Comparison of ENCODE assay signal across 8 cellular contexts in the genomic region with DNA sequence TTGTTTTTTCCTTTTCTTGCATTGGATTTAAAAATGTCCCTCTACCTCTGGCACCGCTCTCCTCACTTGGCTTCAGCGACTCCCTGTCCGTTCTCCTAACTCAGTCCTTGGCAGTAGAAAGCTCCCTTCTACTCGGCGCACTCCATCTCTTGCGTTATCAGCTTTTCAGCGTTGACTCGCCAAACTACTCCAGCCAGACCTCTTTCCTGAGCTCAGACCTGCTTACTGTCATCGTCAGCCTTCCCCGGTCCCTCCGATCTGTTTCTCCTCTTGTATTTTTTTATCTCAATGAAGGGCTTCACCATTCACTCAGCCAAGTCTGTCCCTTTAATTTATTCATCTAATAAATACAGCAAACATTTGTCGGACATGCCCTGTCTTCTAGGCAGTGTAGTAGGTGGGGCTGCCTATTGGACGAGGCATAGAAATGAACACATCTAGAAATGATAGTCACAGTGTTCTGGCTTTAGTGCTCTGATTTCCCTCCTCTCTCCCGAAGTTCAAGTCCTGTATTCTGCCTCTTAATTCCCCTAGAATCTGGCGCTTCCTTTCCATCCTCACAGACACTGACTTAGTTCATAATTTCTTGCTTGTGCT. TPM values are rescaled to one million over a fixed set of nuclear protein-coding genes. Genes with fewer than 3 reads are reported as not detected.
DNase-seq lines count a peak whose midpoint lies in the region; ATAC-seq, FAIRE-seq and TF ChIP-seq lines count a peak whose summit lies in the region.

No MANE protein-coding gene starts in this region.

- H3K4me3 ChIP-seq in endocrine pancreas (ENCODE audit: control insufficient read depth, insufficient read depth, low read length), result peak overlapping the region; percentile 59
- H3K4me3 ChIP-seq in mononuclear cell (ENCODE audit: low read length), result peak overlapping the region; percentile 85

- no peak for FAIRE-seq in GM19239 (lab: Jason Lieb, UNC)

- in situ Hi-C loops in GM13976 (cut with MboI; ENCODE audit: low sequenced_read_pairs, unreplicated experiment), result no loop called here

- TF ChIP-seq CTCF in GM13976 (IDR thresholded peaks at IDR 0.05; ENCODE audit: borderline replicate concordance, control extremely low read depth, extremely low read depth, insufficient read depth, missing control alignments), result no peak

- H3K9me3 ChIP-seq in endocrine pancreas (ENCODE audit: control insufficient read depth, low read length) (no peaks in the 10 kb centered on the region), mononuclear cell (ENCODE audit: low read depth, low read length) (no peaks in the 10 kb centered on the region)

- H3K9ac ChIP-seq in endocrine pancreas (ENCODE audit: control insufficient read depth, insufficient read depth, low read length), result peak overlapping the region; percentile 48

- H3K27me3 ChIP-seq in endocrine pancreas (ENCODE audit: control insufficient read depth, insufficient read depth, low read length) (no peaks in the 10 kb centered on the region), mononuclear cell (ENCODE audit: insufficient read depth, low read length) (no peaks in the 10 kb centered on the region)

- no peaks in the 10 kb centered on the region for H3K36me3 ChIP-seq in endocrine pancreas (ENCODE audit: control insufficient read depth, insufficient read depth, low read length)

- H3K4me1 ChIP-seq in endocrine pancreas (ENCODE audit: control insufficient read depth, insufficient read depth, low read length) (no peaks in the 10 kb centered on the region), mononuclear cell (ENCODE audit: insufficient read depth, low read length) (peaks cover 15% of the 10 kb centered on the region)

- DNase-seq in GM13976 (ENCODE audit: low spot score), result peak; percentile 36
- no peak for DNase-seq in GM19239 (ENCODE audit: insufficient read length, low spot score)
- DNase-seq in activated CD4-positive, alpha-beta T cell treated with anti-CD3 and anti-CD28 coated beads, Interleukin-2, amount 50 U/mL, for 48 hours, result no peak
- no peak for DNase-seq in NCI-H1436 treated with DMSO at 0.1 percent for 48 hours (lab: John Stamatoyannopoulos, UW)

- ATAC-seq in HG02970 (IDR thresholded peaks at IDR 0.05; ENCODE audit: low FRiP score, unreplicated experiment), result peak; percentile 4

TF ChIP-seq in PFSK-1, 5 proteins besides CTCF, POLR2A, EP300 and RAD21:
- TF ChIP-seq TAF1 (IDR thresholded peaks at IDR 0.05; ENCODE audit: borderline replicate concordance, insufficient read depth, low read length) (no peak), FOXP2 (optimal IDR thresholded peaks at IDR 0.05; ENCODE audit: borderline replicate concordance, extremely low read depth, extremely low read length, insufficient read depth) (no peak), POLR2AphosphoS5 (IDR thresholded peaks at IDR 0.05; ENCODE audit: low read depth, low read length) (0 out of 2 replicates have a peak, but pooled peaks have one; percentile 4), SIN3A (IDR thresholded peaks at IDR 0.05; ENCODE audit: borderline replicate concordance, insufficient read depth, low read length) (no peak)
- TF ChIP-seq, protein P1, sequence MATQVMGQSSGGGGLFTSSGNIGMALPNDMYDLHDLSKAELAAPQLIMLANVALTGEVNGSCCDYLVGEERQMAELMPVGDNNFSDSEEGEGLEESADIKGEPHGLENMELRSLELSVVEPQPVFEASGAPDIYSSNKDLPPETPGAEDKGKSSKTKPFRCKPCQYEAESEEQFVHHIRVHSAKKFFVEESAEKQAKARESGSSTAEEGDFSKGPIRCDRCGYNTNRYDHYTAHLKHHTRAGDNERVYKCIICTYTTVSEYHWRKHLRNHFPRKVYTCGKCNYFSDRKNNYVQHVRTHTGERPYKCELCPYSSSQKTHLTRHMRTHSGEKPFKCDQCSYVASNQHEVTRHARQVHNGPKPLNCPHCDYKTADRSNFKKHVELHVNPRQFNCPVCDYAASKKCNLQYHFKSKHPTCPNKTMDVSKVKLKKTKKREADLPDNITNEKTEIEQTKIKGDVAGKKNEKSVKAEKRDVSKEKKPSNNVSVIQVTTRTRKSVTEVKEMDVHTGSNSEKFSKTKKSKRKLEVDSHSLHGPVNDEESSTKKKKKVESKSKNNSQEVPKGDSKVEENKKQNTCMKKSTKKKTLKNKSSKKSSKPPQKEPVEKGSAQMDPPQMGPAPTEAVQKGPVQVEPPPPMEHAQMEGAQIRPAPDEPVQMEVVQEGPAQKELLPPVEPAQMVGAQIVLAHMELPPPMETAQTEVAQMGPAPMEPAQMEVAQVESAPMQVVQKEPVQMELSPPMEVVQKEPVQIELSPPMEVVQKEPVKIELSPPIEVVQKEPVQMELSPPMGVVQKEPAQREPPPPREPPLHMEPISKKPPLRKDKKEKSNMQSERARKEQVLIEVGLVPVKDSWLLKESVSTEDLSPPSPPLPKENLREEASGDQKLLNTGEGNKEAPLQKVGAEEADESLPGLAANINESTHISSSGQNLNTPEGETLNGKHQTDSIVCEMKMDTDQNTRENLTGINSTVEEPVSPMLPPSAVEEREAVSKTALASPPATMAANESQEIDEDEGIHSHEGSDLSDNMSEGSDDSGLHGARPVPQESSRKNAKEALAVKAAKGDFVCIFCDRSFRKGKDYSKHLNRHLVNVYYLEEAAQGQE (IDR thresholded peaks at IDR 0.05; ENCODE audit: insufficient read depth in 1 of 2, low read depth in 2 of 2, low read length in 2 of 2), result no peak

RNA-seq across cellular contexts. Expression of gene CEP164, which starts 0.9 kb away (rescaled TPM):
- polyA plus RNA-seq in PFSK-1 (2012; ENCODE audit: insufficient read length, low read depth), result 28.7 TPM
- total RNA-seq in mononuclear cell, result 13.4 TPM

RNA-seq across cellular contexts. Expression of gene BACE1, which starts 12.5 kb away (rescaled TPM):
- 62.7 TPM for polyA plus RNA-seq in PFSK-1 (2012; ENCODE audit: insufficient read length, low read depth)
- 1.9 TPM for total RNA-seq in mononuclear cell

RNA-seq across cellular contexts. Expression of gene BACE1-AS, which starts 37.4 kb away (rescaled TPM):
- polyA plus RNA-seq in PFSK-1 (2012; ENCODE audit: insufficient read length, low read depth), result 3.0 TPM
- 0.52 TPM for total RNA-seq in mononuclear cell
